In genomic region chr7:6197801-6198551, GRCh38 we compare ENCODE assay signal across 1 cellular context.
TF ChIP-seq lines count a peak whose summit lies in the region.

No MANE protein-coding gene starts in this region.

TF ChIP-seq in GM12878, 131 proteins besides CTCF, POLR2A, EP300 and RAD21 (continued from another document):
- TF ChIP-seq HSF1 (IDR thresholded peaks at IDR 0.05; ENCODE audit: low read depth, low read length) (no peak), LARP7 (IDR thresholded peaks at IDR 0.05) (no peak), HDAC2 (IDR thresholded peaks at IDR 0.05) (no peak), RBBP5 (conservative IDR thresholded peaks at IDR 0.05) (no peak), PML (IDR thresholded peaks at IDR 0.05; ENCODE audit: low read length) (no peak), ZNF274 (IDR thresholded peaks at IDR 0.05; ENCODE audit: insufficient read depth, insufficient read length) (no peak), E2F4 (IDR thresholded peaks at IDR 0.05; ENCODE audit: low read depth, low read length) (no peak), STAT1 (conservative IDR thresholded peaks at IDR 0.05) (no peak)
